Comparison of ENCODE assay signal across 17 cellular contexts in the genomic region with DNA sequence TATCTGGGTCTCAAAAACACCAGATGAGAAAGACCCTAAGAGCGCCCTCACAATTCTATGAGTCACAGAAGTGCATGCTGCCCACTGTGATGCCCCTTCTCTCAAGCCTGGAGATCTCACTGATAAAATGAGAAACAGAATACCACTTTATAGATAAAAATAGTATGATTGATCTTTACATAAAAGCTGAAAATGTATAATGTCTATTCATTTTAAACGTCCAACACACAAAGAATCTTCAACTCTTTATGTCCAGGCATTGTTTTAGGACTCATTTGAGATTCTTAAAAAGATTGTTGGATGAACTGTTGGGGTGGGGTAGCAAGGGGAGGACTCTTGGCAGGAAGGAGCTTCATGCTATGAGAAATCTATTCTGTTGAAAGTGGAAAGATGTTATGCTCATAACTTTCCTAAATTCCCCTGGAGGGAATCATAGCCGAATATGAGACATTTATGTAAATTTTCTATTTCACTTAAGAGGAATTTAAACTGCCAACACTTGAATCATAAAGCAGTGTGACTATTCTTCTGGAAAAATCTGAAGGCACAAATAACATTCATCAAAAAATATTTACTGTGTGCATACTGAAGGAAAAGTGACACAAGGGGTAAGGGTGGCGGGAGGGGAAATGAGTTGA.
"Had no signal": no experiment of that assay in that cellular context is flagged by ENCODE, and none has a peak within 500 bp of the region (broad histone marks: within the 10 kb centered on the region; RNA-seq: fewer than 3 reads in every experiment).

No MANE protein-coding gene starts in this region.

- H3K4me1 Mint-ChIP-seq: central memory CD8-positive, alpha-beta T cell; natural killer cell had no signal

- H3K4me3 ChIP-seq: prostate gland had no signal

- H3K4me3 Mint-ChIP-seq: activated naive CD8-positive, alpha-beta T cell; central memory CD8-positive, alpha-beta T cell; natural killer cell; stimulated activated naive CD8-positive, alpha-beta T cell treated with anti-CD3 and anti-CD28 coated beads, Interleukin-15, Interleukin-2, amounts not matched to agents 100 ng/mL and 50 ng/mL, for 24 hours; T-helper 2 cell treated with Interferon-gamma antibody and Interleukin-4, amounts not matched to agents 5 μg/mL and 100 μg/mL, for 36 hours had no signal

- H3K9me3 ChIP-seq: prostate gland had no signal

- ATAC-seq: natural killer cell, right cardiac atrium had no signal

- H3K9me3 Mint-ChIP-seq: central memory CD8-positive, alpha-beta T cell; natural killer cell; stimulated activated naive CD8-positive, alpha-beta T cell treated with anti-CD3 and anti-CD28 coated beads, Interleukin-15, Interleukin-2, amounts not matched to agents 100 ng/mL and 50 ng/mL, for 24 hours; T-helper 2 cell treated with Interferon-gamma antibody and Interleukin-4, amounts not matched to agents 5 μg/mL and 100 μg/mL, for 36 hours had no signal

- H3K36me3 ChIP-seq: brain microvascular endothelial cell, prostate gland had no signal

- H3K27ac Mint-ChIP-seq: activated naive CD8-positive, alpha-beta T cell; natural killer cell; stimulated activated naive CD8-positive, alpha-beta T cell treated with anti-CD3 and anti-CD28 coated beads, Interleukin-15, Interleukin-2, amounts not matched to agents 100 ng/mL and 50 ng/mL, for 24 hours; T-helper 2 cell treated with Interferon-gamma antibody and Interleukin-4, amounts not matched to agents 5 μg/mL and 100 μg/mL, for 36 hours had no signal

- H3K4me1 ChIP-seq: prostate gland had no signal

- H3K27ac ChIP-seq: brain microvascular endothelial cell, epithelial cell of prostate, prostate gland had no signal

- H3K27me3 ChIP-seq: brain microvascular endothelial cell had no signal

- FAIRE-seq: keratinocyte had no signal

- H3K36me3 Mint-ChIP-seq: activated naive CD8-positive, alpha-beta T cell; natural killer cell had no signal

- DNase-seq: activated CD4-positive, alpha-beta T cell treated with anti-CD3 and anti-CD28 coated beads, Interleukin-2, amount 50 U/mL, for 1 hour; activated CD4-positive, CD25-positive, alpha-beta regulatory T cell; activated CD8-positive, alpha-beta memory T cell treated with anti-CD3 and anti-CD28 coated beads for 24 hours; activated gamma-delta T cell treated with Interleukin-2 at 50 U/mL for 16 hours; brain microvascular endothelial cell; dermis blood vessel endothelial cell; mesendoderm; natural killer cell; right cardiac atrium; SW 1271 had no signal
